In genomic region chr2:100976634-100977391, GRCh38 we compare ENCODE assay signal across 11 cellular contexts. TPM values are rescaled to one million over a fixed set of nuclear protein-coding genes. Genes with fewer than 3 reads are reported as not detected.
DNase-seq lines count a peak whose midpoint lies in the region; ATAC-seq and TF ChIP-seq lines count a peak whose summit lies in the region.
"Had no signal": no experiment of that assay in that cellular context is flagged by ENCODE, and none has a peak within 500 bp of the region (broad histone marks: within the 10 kb centered on the region; RNA-seq: fewer than 3 reads in every experiment).

No MANE protein-coding gene starts in this region.

- no peaks in the 10 kb centered on the region for H3K9me3 Mint-ChIP-seq in stimulated activated naive CD8-positive, alpha-beta T cell treated with anti-CD3 and anti-CD28 coated beads, Interleukin-15, amount 100 ng/mL, for 72 hours
- no peaks in the 10 kb centered on the region for H3K9me3 Mint-ChIP-seq in brain

- H3K36me3 ChIP-seq in right atrium auricular region, result peaks cover 59% of the 10 kb centered on the region

- H3K4me3 Mint-ChIP-seq in stimulated activated naive CD8-positive, alpha-beta T cell treated with anti-CD3 and anti-CD28 coated beads, Interleukin-15, amount 100 ng/mL, for 72 hours, result no peak overlapping the region
- no peak overlapping the region for H3K4me3 Mint-ChIP-seq in brain

- H3K36me3 Mint-ChIP-seq in brain, result peaks cover 20% of the 10 kb centered on the region

- H3K27me3 ChIP-seq in right atrium auricular region, result no peaks in the 10 kb centered on the region

- DNase-seq in stimulated activated naive CD8-positive, alpha-beta T cell treated with anti-CD3 and anti-CD28 coated beads, Interleukin-15, Interleukin-2, amounts not matched to agents 100 U/mL and 50 U/mL, for 24 hours, result no peak
- DNase-seq in stimulated activated naive CD8-positive, alpha-beta T cell treated with anti-CD3 and anti-CD28 coated beads, Interleukin-15, amount 100 ng/mL, for 72 hours, result no peak
- no peak for DNase-seq in DMS114 treated with DMSO at 0.1 percent for 48 hours (lab: John Stamatoyannopoulos, UW; ENCODE audit: unreplicated experiment)
- no peak for DNase-seq in nucleus accumbens (lab: John Stamatoyannopoulos, UW)
- DNase-seq in right atrium auricular region (ENCODE audit: low spot score), result no peak
- DNase-seq in SW 1271 (lab: John Stamatoyannopoulos, UW), result no peak
- DNase-seq: activated CD4-positive, alpha-beta T cell treated with anti-CD3 and anti-CD28 coated beads, Interleukin-2, amount 50 U/mL, for 1 hour had no signal

- peaks cover 9% of the 10 kb centered on the region for H3K4me1 Mint-ChIP-seq in stimulated activated naive CD8-positive, alpha-beta T cell treated with anti-CD3 and anti-CD28 coated beads, Interleukin-15, amount 100 ng/mL, for 72 hours
- H3K4me1 Mint-ChIP-seq in brain, result peaks cover 37% of the 10 kb centered on the region

- no peak overlapping the region for H3K27ac ChIP-seq in right atrium auricular region
- H3K27ac ChIP-seq: epithelial cell of prostate had no signal

- H3K9me3 ChIP-seq in right atrium auricular region, result no peaks in the 10 kb centered on the region

- no peak overlapping the region for H3K4me3 ChIP-seq in right atrium auricular region
- H3K4me3 ChIP-seq: K562 had no signal

- no peaks in the 10 kb centered on the region for H3K27me3 Mint-ChIP-seq in stimulated activated naive CD8-positive, alpha-beta T cell treated with anti-CD3 and anti-CD28 coated beads, Interleukin-15, amount 100 ng/mL, for 72 hours
- H3K27me3 Mint-ChIP-seq in brain, result no peaks in the 10 kb centered on the region

- no peaks in the 10 kb centered on the region for H3K4me1 ChIP-seq in right atrium auricular region

- TF ChIP-seq CTCF in brain (conservative IDR thresholded peaks at IDR 0.05), result no peak
- TF ChIP-seq CTCF in right atrium auricular region (IDR thresholded peaks at IDR 0.05), result no peak

- peak; percentile 44 for ATAC-seq in stimulated activated naive CD8-positive, alpha-beta T cell treated with anti-CD3 and anti-CD28 coated beads, Interleukin-15, Interleukin-2, amounts not matched to agents 100 U/mL and 50 U/mL, for 24 hours
- no peak for ATAC-seq in stimulated activated naive CD8-positive, alpha-beta T cell treated with anti-CD3 and anti-CD28 coated beads, Interleukin-15, amount 100 ng/mL, for 72 hours
- peak; percentile 87 for ATAC-seq in HG03103 (IDR thresholded peaks at IDR 0.05; ENCODE audit: low read depth, unreplicated experiment)
- ATAC-seq: K562 had no signal

- H3K27ac Mint-ChIP-seq in stimulated activated naive CD8-positive, alpha-beta T cell treated with anti-CD3 and anti-CD28 coated beads, Interleukin-15, amount 100 ng/mL, for 72 hours, result peak overlapping the region in 1 of 2 donors; percentile 27
- peak overlapping the region in 3 of 5 experiments; percentile 31 to 35 (median 31) for H3K27ac Mint-ChIP-seq in brain

RNA-seq across cellular contexts. Expression of gene RPL31, which starts 25.3 kb away (rescaled TPM):
- 2,506 TPM for polyA plus RNA-seq in brain (ENCODE audit: insufficient read depth, low read depth, low replicate concordance)
- 100 to 1,000 TPM; 437 to 813 TPM for total RNA-seq in right atrium auricular region
